Comparison of ENCODE assay signal across 8 cellular contexts in genomic region chr19:7920520-7921301, GRCh38. TPM values are rescaled to one million over a fixed set of nuclear protein-coding genes. Genes with fewer than 3 reads are reported as not detected.
A peak's percentile ranks its signal among the peaks of the same experiment; 100 is the strongest.
DNase-seq lines count a peak whose midpoint lies in the region; ATAC-seq and TF ChIP-seq lines count a peak whose summit lies in the region.

No MANE protein-coding gene starts in this region.

- ATAC-seq in GM21723 (IDR thresholded peaks at IDR 0.05; ENCODE audit: unreplicated experiment): peak; percentile 38
- ATAC-seq in activated T-helper 17 cell treated with anti-CD3 and anti-CD28 coated beads, Interleukin-2, amount 50 U/mL, for 72 hours (replicated peaks): peak; percentile 61
- peak; percentile 82 to 92 for ATAC-seq in natural killer cell treated with Interleukin-12 subunit alpha and Interleukin-12 subunit beta and Interleukin-15 and Interleukin-18, amount 100 ng/mL, for 72 hours

- peak overlapping the region; percentile 64 for H3K4me3 ChIP-seq in fibroblast of mammary gland (ENCODE audit: control insufficient read depth, low read depth, low read length)

- H3K4me1 Mint-ChIP-seq in activated T-helper 17 cell treated with anti-CD3 and anti-CD28 coated beads, Interleukin-2, amount 50 U/mL, for 72 hours: peaks cover 12% of the 10 kb centered on the region
- H3K4me1 Mint-ChIP-seq in natural killer cell treated with Interleukin-12 subunit alpha and Interleukin-12 subunit beta and Interleukin-15 and Interleukin-18, amount 100 ng/mL, for 72 hours (ENCODE audit: low read depth in 2 of 2): peaks cover 14 to 16% of the 10 kb centered on the region in 2 donors

- H3K9me3 Mint-ChIP-seq in activated T-helper 17 cell treated with anti-CD3 and anti-CD28 coated beads, Interleukin-2, amount 50 U/mL, for 72 hours: no peaks in the 10 kb centered on the region
- no peaks in the 10 kb centered on the region for H3K9me3 Mint-ChIP-seq in natural killer cell treated with Interleukin-12 subunit alpha and Interleukin-12 subunit beta and Interleukin-15 and Interleukin-18, amount 100 ng/mL, for 72 hours

- TF ChIP-seq CTCF in fibroblast of mammary gland (conservative IDR thresholded peaks at IDR 0.05; ENCODE audit: control insufficient read depth, insufficient read depth, low read depth, low read length): no peak

- peak overlapping the region; percentile 89 for H3K27ac Mint-ChIP-seq in activated T-helper 17 cell treated with anti-CD3 and anti-CD28 coated beads, Interleukin-2, amount 50 U/mL, for 72 hours
- peak overlapping the region; percentile 69 to 92 for H3K27ac Mint-ChIP-seq in natural killer cell treated with Interleukin-12 subunit alpha and Interleukin-12 subunit beta and Interleukin-15 and Interleukin-18, amount 100 ng/mL, for 72 hours

- H3K4me3 Mint-ChIP-seq in activated T-helper 17 cell treated with anti-CD3 and anti-CD28 coated beads, Interleukin-2, amount 50 U/mL, for 72 hours: peak overlapping the region; percentile 84
- peak overlapping the region; percentile 87 for H3K4me3 Mint-ChIP-seq in natural killer cell treated with Interleukin-12 subunit alpha and Interleukin-12 subunit beta and Interleukin-15 and Interleukin-18, amount 100 ng/mL, for 72 hours

- H3K36me3 Mint-ChIP-seq in activated T-helper 17 cell treated with anti-CD3 and anti-CD28 coated beads, Interleukin-2, amount 50 U/mL, for 72 hours (ENCODE audit: low read depth): no peaks in the 10 kb centered on the region
- no peaks in the 10 kb centered on the region for H3K36me3 Mint-ChIP-seq in natural killer cell treated with Interleukin-12 subunit alpha and Interleukin-12 subunit beta and Interleukin-15 and Interleukin-18, amount 100 ng/mL, for 72 hours

- peak; percentile 99 for DNase-seq in DMS53 (lab: John Stamatoyannopoulos, UW)
- peak; percentile 95 to 98 for DNase-seq in Kasumi-1 (lab: John Stamatoyannopoulos, UW)
- peak; percentile 96 for DNase-seq in RPMI7951 (ENCODE audit: low read depth)
- DNase-seq in fibroblast of mammary gland (ENCODE audit: low read depth): peak; percentile 94
- DNase-seq in natural killer cell treated with Interleukin-12 subunit alpha and Interleukin-12 subunit beta and Interleukin-15 and Interleukin-18, amount 100 ng/mL, for 72 hours (ENCODE audit: low spot score): peak; percentile 99
- DNase-seq in stimulated activated naive CD4-positive, alpha-beta T cell (lab: John Stamatoyannopoulos, UW): peak; percentile 98 to 100 (median 100)

- no peaks in the 10 kb centered on the region for H3K27me3 Mint-ChIP-seq in activated T-helper 17 cell treated with anti-CD3 and anti-CD28 coated beads, Interleukin-2, amount 50 U/mL, for 72 hours
- H3K27me3 Mint-ChIP-seq in natural killer cell treated with Interleukin-12 subunit alpha and Interleukin-12 subunit beta and Interleukin-15 and Interleukin-18, amount 100 ng/mL, for 72 hours: peaks cover 6 to 7% of the 10 kb centered on the region in 2 donors

RNA-seq across cellular contexts. Expression of gene SNAPC2, which starts 0.6 kb away (rescaled TPM):
- total RNA-seq in RPMI7951 (2014; rRNA removed; shearing (Covaris generic)): 27.1 and 27.5 TPM in 2 replicates
- 10 to 100 TPM; 16.4 to 20.9 TPM for total RNA-seq in activated T-helper 17 cell treated with anti-CD3 and anti-CD28 coated beads, Interleukin-2, amount 50 U/mL, for 72 hours
- total RNA-seq in natural killer cell treated with Interleukin-12 subunit alpha and Interleukin-12 subunit beta and Interleukin-15 and Interleukin-18, amount 100 ng/mL, for 72 hours: 10 to 100 TPM; 25.4 to 48.6 TPM

RNA-seq across cellular contexts. Expression of gene CTXN1, which starts 5.2 kb away (rescaled TPM):
- total RNA-seq in RPMI7951 (2014; rRNA removed; shearing (Covaris generic)): 1.2 and 2.6 TPM in 2 replicates
- total RNA-seq in activated T-helper 17 cell treated with anti-CD3 and anti-CD28 coated beads, Interleukin-2, amount 50 U/mL, for 72 hours: under 1 TPM in 1 of 2 donors, not detected in 1; 0.19 TPM
- total RNA-seq in natural killer cell treated with Interleukin-12 subunit alpha and Interleukin-12 subunit beta and Interleukin-15 and Interleukin-18, amount 100 ng/mL, for 72 hours: under 1 TPM in 1 of 2 donors, not detected in 1; 0.33 TPM

RNA-seq across cellular contexts. Expression of gene TGFBR3L, which starts 6.1 kb away (rescaled TPM):
- 0.36 and 2.1 TPM in 2 replicates for total RNA-seq in RPMI7951 (2014; rRNA removed; shearing (Covaris generic))
- total RNA-seq in activated T-helper 17 cell treated with anti-CD3 and anti-CD28 coated beads, Interleukin-2, amount 50 U/mL, for 72 hours: 1 to 10 TPM; 3.7 to 7.6 TPM
- total RNA-seq in natural killer cell treated with Interleukin-12 subunit alpha and Interleukin-12 subunit beta and Interleukin-15 and Interleukin-18, amount 100 ng/mL, for 72 hours: 1 to 10 TPM; 4.7 to 5.6 TPM

RNA-seq across cellular contexts. Expression of gene MAP2K7, which starts 17.0 kb away (rescaled TPM):
- 5.0 and 6.4 TPM in 2 replicates for total RNA-seq in RPMI7951 (2014; rRNA removed; shearing (Covaris generic))
- 10 to 100 TPM; 39.0 to 46.3 TPM for total RNA-seq in activated T-helper 17 cell treated with anti-CD3 and anti-CD28 coated beads, Interleukin-2, amount 50 U/mL, for 72 hours
- 10 to 100 TPM; 45.2 to 47.1 TPM for total RNA-seq in natural killer cell treated with Interleukin-12 subunit alpha and Interleukin-12 subunit beta and Interleukin-15 and Interleukin-18, amount 100 ng/mL, for 72 hours

RNA-seq across cellular contexts. Expression of gene TIMM44, which starts 22.8 kb away (rescaled TPM):
- total RNA-seq in RPMI7951 (2014; rRNA removed; shearing (Covaris generic)): 35.7 and 77.2 TPM in 2 replicates
- total RNA-seq in activated T-helper 17 cell treated with anti-CD3 and anti-CD28 coated beads, Interleukin-2, amount 50 U/mL, for 72 hours: 10 to 100 TPM; 49.8 to 81.5 TPM
- total RNA-seq in natural killer cell treated with Interleukin-12 subunit alpha and Interleukin-12 subunit beta and Interleukin-15 and Interleukin-18, amount 100 ng/mL, for 72 hours: 100 to 1,000 TPM in 1 of 2 donors, 10 to 100 TPM in 1; 76.0 to 126 TPM

Comparison
In these comparisons a context has a peak if more than half of its experiments do, and no peak if none do; other contexts are left out.
1. Peak in every context shown above with its lines: DNase-seq, ATAC-seq and H3K4me3 ChIP-seq.